25 cellular contexts compared by ENCODE assay signal in genomic region chr2:161886248-161886647, GRCh38.
"Had no signal": no experiment of that assay in that cellular context is flagged by ENCODE, and none has a peak within 500 bp of the region (broad histone marks: within the 10 kb centered on the region; RNA-seq: fewer than 3 reads in every experiment).

No MANE protein-coding gene starts in this region.

- H3K4me3 ChIP-seq: stomach, suprapubic skin, testis, thoracic aorta, thyroid gland, tibial artery, tibial nerve, transverse colon, upper lobe of left lung, uterus, vagina had no signal

- H3K36me3 ChIP-seq: stomach, suprapubic skin, thoracic aorta, thyroid gland, tibial artery, tibial nerve, transverse colon, upper lobe of left lung, uterus, vagina had no signal

- H3K9me3 ChIP-seq: stomach, suprapubic skin, testis, thoracic aorta, thyroid gland, tibial artery, tibial nerve, transverse colon, upper lobe of left lung, uterus, vagina had no signal

- ATAC-seq: stimulated activated effector memory CD8-positive, alpha-beta T cell treated with anti-CD3 and anti-CD28 coated beads, Interleukin-12 subunit alpha, Interleukin-12 subunit beta, amount 100 ng/mL, for 72 hours; stimulated activated memory B cell treated with anti-CD40 and anti-IgM and Interleukin-4, amounts not matched to agents 10 μg/mL and 1 μg/mL and 100 μg/mL, for 72 hours; stimulated activated naive B cell treated with anti-CD40 and anti-IgM and Interleukin-4, amounts not matched to agents 10 μg/mL and 1 μg/mL and 100 μg/mL, for 72 hours; stimulated activated naive CD8-positive, alpha-beta T cell treated with anti-CD3 and anti-CD28 coated beads, Interleukin-15, amount 100 ng/mL, for 72 hours; stimulated activated naive CD8-positive, alpha-beta T cell treated with anti-CD3 and anti-CD28 coated beads, Interleukin-15, Interleukin-2, amounts not matched to agents 100 U/mL and 50 U/mL, for 24 hours had no signal

- DNase-seq: stimulated activated CD4-positive, alpha-beta T cell treated with anti-CD3 and anti-CD28 coated beads, Interleukin-2, amount 100 ng/mL, for 48 hours; stimulated activated CD4-positive, alpha-beta T cell treated with anti-CD3 and anti-CD28 coated beads, Interleukin-4, amount 100 ng/mL, for 1 hour; stimulated activated CD4-positive, alpha-beta T cell treated with anti-CD3 and anti-CD28 coated beads, Interleukin-4, amount 100 ng/mL, for 24 hours; stimulated activated CD4-positive, alpha-beta T cell treated with anti-CD3 and anti-CD28 coated beads, Interleukin-4, amount 100 ng/mL, for 4 hours; stimulated activated CD8-positive, alpha-beta memory T cell treated with anti-CD3 and anti-CD28 coated beads, Interleukin-4, amount 100 ng/mL, for 48 hours; stimulated activated naive B cell treated with anti-CD40 and anti-IgM and Interleukin-4, amounts not matched to agents 10 μg/mL and 1 μg/mL and 100 μg/mL, for 72 hours; stimulated activated naive CD4-positive, alpha-beta T cell; stimulated activated naive CD4-positive, alpha-beta T cell treated with Interleukin-2 at 50 U/mL for 16 hours; stimulated activated naive CD8-positive, alpha-beta T cell treated with anti-CD3 and anti-CD28 coated beads, Interleukin-15, amount 100 ng/mL, for 72 hours; stimulated activated naive CD8-positive, alpha-beta T cell treated with anti-CD3 and anti-CD28 coated beads, Interleukin-15, Interleukin-2, amounts not matched to agents 100 U/mL and 50 U/mL, for 24 hours; stomach; substantia nigra; testis; thyroid gland; tibial artery; transverse colon; trophoblast cell; upper lobe of left lung; uterus had no signal

- H3K27me3 ChIP-seq: stomach, suprapubic skin, testis, thyroid gland, tibial artery, tibial nerve, transverse colon, upper lobe of left lung, uterus, vagina had no signal

- H3K4me1 ChIP-seq: stomach, suprapubic skin, testis, thyroid gland, tibial artery, tibial nerve, transverse colon, upper lobe of left lung, uterus, vagina had no signal

- H3K27ac ChIP-seq: stomach, suprapubic skin, testis, thoracic aorta, thyroid gland, tibial artery, tibial nerve, transverse colon, upper lobe of left lung, uterus, vagina had no signal
